In the genomic region with DNA sequence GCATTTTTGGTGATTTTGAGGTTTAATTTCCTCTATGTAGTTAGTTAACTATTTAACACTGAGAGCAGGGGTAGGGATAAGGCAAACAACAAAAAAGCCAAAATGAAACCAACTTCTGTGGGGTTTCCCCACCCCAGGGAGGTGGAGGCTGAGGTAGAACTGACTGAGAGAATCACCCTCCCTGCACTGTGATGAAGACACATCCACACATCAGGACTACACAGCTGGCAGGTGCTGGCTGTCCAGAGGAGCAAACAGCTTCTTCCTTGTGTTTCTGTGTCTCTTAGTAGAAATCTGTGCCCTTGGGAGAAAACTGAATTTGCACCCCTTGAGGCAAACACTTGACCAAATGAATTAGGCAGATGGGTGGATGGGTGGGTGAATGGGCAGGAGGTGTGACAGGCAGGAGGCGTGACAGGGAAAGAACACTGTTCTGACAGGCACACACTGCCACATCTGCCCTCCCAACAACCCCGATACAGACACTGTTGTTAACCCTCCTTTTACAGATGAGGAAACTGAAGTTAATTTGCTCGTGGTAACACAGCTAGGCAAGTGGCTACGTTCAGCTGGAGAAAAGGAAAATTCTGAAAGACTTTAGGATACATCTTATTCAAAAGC, we compare ENCODE assay signal across 8 cellular contexts.
DNase-seq lines count a peak whose midpoint lies in the region; ATAC-seq and TF ChIP-seq lines count a peak whose summit lies in the region.

No MANE protein-coding gene starts in this region.

- POLR2A ChIA-PET in T-cell (lab: Charles Lee) = interaction anchor here in 1 of 2 donors (0.6 kb wide), 1 partner anchor 294 kb away, joined by 4 read pairs; no protein-coding TSS in a partner anchor

- no peak overlapping the region for H3K4me2 ChIP-seq in mesenchymal stem cell (ENCODE audit: low read length, poor library complexity, severe bottlenecking)

- H3K9me3 ChIP-seq in mesenchymal stem cell (ENCODE audit: control insufficient read depth, low read length) = no peaks in the 10 kb centered on the region

- no peak overlapping the region for H3K14ac ChIP-seq in mesenchymal stem cell (ENCODE audit: low read length in 2 of 2)

- H3K4me1 Mint-ChIP-seq in T-cell (peaks cover 54 to 81% (median 64%) of the 10 kb centered on the region in 3 donors), immature natural killer cell (peaks cover 66 to 77% of the 10 kb centered on the region in 2 donors), endothelial cell (ENCODE audit: unreplicated experiment) (no peaks in the 10 kb centered on the region)

- H3K27ac ChIP-seq in mesenchymal stem cell (ENCODE audit: low read length, poor library complexity, severe bottlenecking) = no peak overlapping the region

- ATAC-seq in GM18520 (IDR thresholded peaks at IDR 0.05; ENCODE audit: unreplicated experiment) = peak; percentile 49
- ATAC-seq in HG02759 (IDR thresholded peaks at IDR 0.05; ENCODE audit: unreplicated experiment) = peak; percentile 57
- ATAC-seq in T-cell (replicated peaks in 1 of 4) = peak; percentile 54 to 81 (median 65)

- H2BK5ac ChIP-seq in mesenchymal stem cell (ENCODE audit: low read depth, low read length, poor library complexity, severe bottlenecking) = no peak overlapping the region

- H3K36me3 ChIP-seq in mesenchymal stem cell (ENCODE audit: control insufficient read depth in 1 of 2, insufficient read depth in 2 of 2, low read depth in 1 of 2, low read length in 2 of 2) = peaks cover 0 to 2% of the 10 kb centered on the region in 2 experiments

- H3K27me3 Mint-ChIP-seq in T-cell = no peaks in the 10 kb centered on the region
- peaks cover 12 to 28% (median 22%) of the 10 kb centered on the region in 3 donors for H3K27me3 Mint-ChIP-seq in immature natural killer cell (ENCODE audit: low read depth in 3 of 3)
- H3K27me3 Mint-ChIP-seq in endothelial cell (ENCODE audit: unreplicated experiment) = no peaks in the 10 kb centered on the region

- no peak overlapping the region for H3K4me3 ChIP-seq in mesenchymal stem cell (ENCODE audit: insufficient read depth in 1 of 2, low read depth in 1 of 2, low read length in 2 of 2)

- H4K8ac ChIP-seq in mesenchymal stem cell (ENCODE audit: low read length) = no peak overlapping the region

- no peak for TF ChIP-seq CTCF in endothelial cell (IDR thresholded peaks at IDR 0.05; ENCODE audit: unreplicated experiment)

- H3K23ac ChIP-seq in mesenchymal stem cell (ENCODE audit: low read length in 2 of 2) = no peak overlapping the region

- H2AFZ ChIP-seq in mesenchymal stem cell (ENCODE audit: low read depth, low read length) = no peak overlapping the region

- H3K36me3 Mint-ChIP-seq in T-cell = no peaks in the 10 kb centered on the region
- H3K36me3 Mint-ChIP-seq in immature natural killer cell = peaks cover 0 to 5% (median 0%) of the 10 kb centered on the region in 3 donors
- H3K36me3 Mint-ChIP-seq in endothelial cell (ENCODE audit: low read depth, unreplicated experiment) = no peaks in the 10 kb centered on the region

- no peak overlapping the region for H3K9ac ChIP-seq in mesenchymal stem cell (ENCODE audit: low read length)

- peak in 31 of 34 experiments; percentile 31 to 72 (median 61) for DNase-seq in T-cell
- DNase-seq in immature natural killer cell = peak; percentile 68 to 69 (median 69)
- DNase-seq in mesenchymal stem cell = no peak
- no peak for DNase-seq in COLO829 (ENCODE audit: low spot score)
- DNase-seq in endothelial cell (ENCODE audit: low spot score) = no peak
- no peak for DNase-seq in SHP77 treated with DMSO at 0.1 percent for 48 hours (lab: John Stamatoyannopoulos, UW)

- H3K9me3 Mint-ChIP-seq in T-cell = peaks cover 0 to 4% (median 0%) of the 10 kb centered on the region in 3 donors
- H3K9me3 Mint-ChIP-seq in immature natural killer cell = no peaks in the 10 kb centered on the region
- H3K9me3 Mint-ChIP-seq in endothelial cell (ENCODE audit: unreplicated experiment) = no peaks in the 10 kb centered on the region

- no peak overlapping the region for H2BK15ac ChIP-seq in mesenchymal stem cell (ENCODE audit: low read depth, poor library complexity, severe bottlenecking)

- CTCF ChIA-PET in T-cell (lab: Charles Lee) = interaction anchor here (1.0 to 1.8 kb wide), 3 partner anchors 15 to 16 kb away, joined by 4 to 10 read pairs (median 4); no protein-coding TSS in a partner anchor

- no peak overlapping the region for H4K91ac ChIP-seq in mesenchymal stem cell (ENCODE audit: low read length)

- no peak overlapping the region for H3K18ac ChIP-seq in mesenchymal stem cell (ENCODE audit: low read depth in 1 of 2, low read length in 2 of 2)

- H2AK5ac ChIP-seq in mesenchymal stem cell (ENCODE audit: low read length, severe bottlenecking) = no peak overlapping the region

- H3K27ac Mint-ChIP-seq in T-cell (peak overlapping the region; percentile 84 to 95), immature natural killer cell (peak overlapping the region; percentile 90 to 97 (median 96)), endothelial cell (ENCODE audit: unreplicated experiment) (no peak overlapping the region)

- H3K79me1 ChIP-seq in mesenchymal stem cell (replicated peaks; ENCODE audit: low read length, poor library complexity, severe bottlenecking) = no peaks in the 10 kb centered on the region

- WGBS in mesenchymal stem cell = no CpG with 5 or more reads among the region's 4 CpGs

- H3K27me3 ChIP-seq in mesenchymal stem cell (ENCODE audit: control insufficient read depth in 1 of 2, insufficient read depth in 1 of 2, low read length in 2 of 2) = no peaks in the 10 kb centered on the region

- H3K4me3 Mint-ChIP-seq in T-cell = peak overlapping the region; percentile 61 to 91 (median 86)
- H3K4me3 Mint-ChIP-seq in immature natural killer cell = peak overlapping the region; percentile 76 to 95 (median 87)
- no peak overlapping the region for H3K4me3 Mint-ChIP-seq in endothelial cell (ENCODE audit: unreplicated experiment)

- H3K4ac ChIP-seq in mesenchymal stem cell (ENCODE audit: low read depth in 1 of 2, low read length in 2 of 2) = no peak overlapping the region

- no peak overlapping the region for H2BK12ac ChIP-seq in mesenchymal stem cell (ENCODE audit: low read length in 2 of 2)

- no peak overlapping the region for H2BK120ac ChIP-seq in mesenchymal stem cell (ENCODE audit: low read depth, low read length)

- peaks cover 13% of the 10 kb centered on the region for H3K4me1 ChIP-seq in mesenchymal stem cell (ENCODE audit: control insufficient read depth, insufficient read depth, low read depth, low read length)

Comparison
In these comparisons a context has a peak if more than half of its experiments do, and no peak if none do; other contexts are left out.
1. DNase-seq: peak in T-cell (31 of 34) and immature natural killer cell (3 of 3); none in mesenchymal stem cell (single experiment), COLO829 (single experiment), endothelial cell (single experiment) and SHP77 treated with DMSO at 0.1 percent for 48 hours (single experiment).
2. Peak in every context shown above with its lines, with median percentiles within 50 percentile points of each other: ATAC-seq.